8 cellular contexts compared by ENCODE assay signal in genomic region chr19:5338661-5339469, GRCh38. TPM values are rescaled to one million over a fixed set of nuclear protein-coding genes. Genes with fewer than 3 reads are reported as not detected.
DNase-seq lines count a peak whose midpoint lies in the region; ATAC-seq, FAIRE-seq and TF ChIP-seq lines count a peak whose summit lies in the region.

No MANE protein-coding gene starts in this region.

- H3K36me3 ChIP-seq in neural cell (ENCODE audit: insufficient read depth, low read length) (no peaks in the 10 kb centered on the region), kidney (ENCODE audit: control insufficient read depth in 1 of 2, insufficient read depth in 2 of 2, low read length in 2 of 2) (no peaks in the 10 kb centered on the region)

- H3K9me3 Mint-ChIP-seq in central memory CD8-positive, alpha-beta T cell: no peaks in the 10 kb centered on the region

- H3K27ac ChIP-seq in neural cell (ENCODE audit: low read length) (peak overlapping the region; percentile 97), kidney (ENCODE audit: low read depth in 2 of 2, low read length in 2 of 2) (no peak overlapping the region)

- H3K27me3 Mint-ChIP-seq in central memory CD8-positive, alpha-beta T cell: peaks cover 82% of the 10 kb centered on the region

- no peaks in the 10 kb centered on the region for H3K9me2 ChIP-seq in neural cell (ENCODE audit: insufficient read depth, low read length)

- TF ChIP-seq EP300 in neural cell (conservative IDR thresholded peaks at IDR 0.05; ENCODE audit: poor library complexity, severe bottlenecking): no peak

- H2AFZ ChIP-seq in neural cell (ENCODE audit: low read depth, low read length): no peak overlapping the region

- no peaks in the 10 kb centered on the region for H3F3A ChIP-seq in neural cell (ENCODE audit: insufficient read depth, low read length, poor library complexity, severe bottlenecking)

- peaks cover 61% of the 10 kb centered on the region for H3K79me2 ChIP-seq in neural cell (replicated peaks; ENCODE audit: insufficient read depth, low read length)

- peaks cover 24% of the 10 kb centered on the region for H4K20me1 ChIP-seq in neural cell (ENCODE audit: insufficient read depth)

- peaks cover 1% of the 10 kb centered on the region for H3K36me3 Mint-ChIP-seq in central memory CD8-positive, alpha-beta T cell (ENCODE audit: insufficient read depth)

- TF ChIP-seq CTCF in neural cell (IDR thresholded peaks at IDR 0.05; ENCODE audit: poor library complexity, severe bottlenecking) (peak; percentile 35), kidney (IDR thresholded peaks at IDR 0.05; ENCODE audit: borderline replicate concordance, extremely low read depth, insufficient read depth) (no peak)

- no peaks in the 10 kb centered on the region for H3K9me3 ChIP-seq in neural cell (ENCODE audit: low read length)
- H3K9me3 ChIP-seq in kidney (ENCODE audit: control insufficient read depth in 1 of 2, low read length in 2 of 2): no peaks in the 10 kb centered on the region

- peak overlapping the region; percentile 70 for H3K4me3 Mint-ChIP-seq in central memory CD8-positive, alpha-beta T cell

- H3K27me3 ChIP-seq in neural cell (ENCODE audit: insufficient read depth, low read depth, low read length): no peaks in the 10 kb centered on the region

- H3K4me2 ChIP-seq in neural cell (ENCODE audit: low read length): peak overlapping the region; percentile 84

- DNase-seq in G401 (ENCODE audit: low spot score): peak; percentile 38
- DNase-seq in NCI-H1694 (lab: John Stamatoyannopoulos, UW): peak; percentile 45
- no peak for DNase-seq in central memory CD8-positive, alpha-beta T cell (ENCODE audit: low spot score in 2 of 2)
- no peak for DNase-seq in kidney
- DNase-seq in NOMO-1 treated with dmso at 0.1 percent for 144 hours (lab: John Stamatoyannopoulos, UW; ENCODE audit: unreplicated experiment): no peak

- no peak for ATAC-seq in central memory CD8-positive, alpha-beta T cell (replicated peaks; ENCODE audit: extremely low read depth, poor library complexity, severe bottlenecking)
- ATAC-seq in HG02588 (IDR thresholded peaks at IDR 0.05; ENCODE audit: unreplicated experiment) (no peak), HG03460 (IDR thresholded peaks at IDR 0.05; ENCODE audit: unreplicated experiment) (no peak)

- intact Hi-C loops in kidney (cut with DNase I): no loop called here

- in situ Hi-C loops in G401 (cut with HindIII; ENCODE audit: low sequenced_read_pairs): no loop called here

- H3K9ac ChIP-seq in neural cell (ENCODE audit: low read length) (peak overlapping the region; percentile 99), kidney (ENCODE audit: low read length in 2 of 2) (no peak overlapping the region)

- no peak overlapping the region for H3K27ac Mint-ChIP-seq in central memory CD8-positive, alpha-beta T cell (ENCODE audit: low read depth)

- H3K4me3 ChIP-seq in neural cell (ENCODE audit: low read length) (peak overlapping the region; percentile 98), kidney (ENCODE audit: low read length in 2 of 2) (no peak overlapping the region)

- no peaks in the 10 kb centered on the region for H3K4me1 ChIP-seq in kidney (ENCODE audit: control insufficient read depth in 1 of 2, insufficient read depth in 1 of 2, low read depth in 1 of 2, low read length in 2 of 2)

- peaks cover 25% of the 10 kb centered on the region for H3K4me1 Mint-ChIP-seq in central memory CD8-positive, alpha-beta T cell

- FAIRE-seq in kidney (lab: Jason Lieb, UNC): no peak

- peak; percentile 56 for TF ChIP-seq RAD21 in neural cell (conservative IDR thresholded peaks at IDR 0.05)

TF ChIP-seq in neural cell, 6 proteins besides CTCF, POLR2A, EP300 and RAD21:
- TF ChIP-seq TAF1 (IDR thresholded peaks at IDR 0.05; ENCODE audit: low read depth) (peak; percentile 74), EZH2 (IDR thresholded peaks at IDR 0.05; ENCODE audit: borderline replicate concordance, insufficient read depth, low read length, poor library complexity, severe bottlenecking) (no peak), POLR2AphosphoS5 (IDR thresholded peaks at IDR 0.05) (peak; percentile 82), SMC3 (conservative IDR thresholded peaks at IDR 0.05; ENCODE audit: poor library complexity) (peak; percentile 60), REST (IDR thresholded peaks at IDR 0.05; ENCODE audit: borderline replicate concordance) (peak; percentile 37), MXI1 (conservative IDR thresholded peaks at IDR 0.05; ENCODE audit: poor library complexity, severe bottlenecking) (peak; percentile 5)
TF ChIP-seq in neural cell: peak in this region for 5.

RNA-seq across cellular contexts. Expression of gene PTPRS, which starts 1.7 kb away (rescaled TPM):
- 137 and 168 TPM in 2 replicates for total RNA-seq in G401 (2014; rRNA removed; shearing (Covaris generic))
- 121 and 144 TPM in 2 replicates for polyA plus RNA-seq in neural cell
- polyA minus RNA-seq in neural cell: 387 and 398 TPM in 2 replicates
- 103 TPM for total RNA-seq in kidney
- 7.2 TPM for polyA plus RNA-seq in kidney (ENCODE audit: insufficient read depth, low read depth, low replicate concordance)

Comparison
In these comparisons a context has a peak if more than half of its experiments do, and no peak if none do; other contexts are left out.
1. DNase-seq: peak in G401 (single experiment) and NCI-H1694 (single experiment); none in central memory CD8-positive, alpha-beta T cell (0 of 2), kidney (single experiment) and NOMO-1 treated with dmso at 0.1 percent for 144 hours (single experiment).